Comparison of ENCODE assay signal across 8 cellular contexts in genomic region chr6:25279748-25280616, GRCh38. TPM values are rescaled to one million over a fixed set of nuclear protein-coding genes. Genes with fewer than 3 reads are reported as not detected.
DNase-seq lines count a peak whose midpoint lies in the region; ATAC-seq and TF ChIP-seq lines count a peak whose summit lies in the region.

No MANE protein-coding gene starts in this region.

- peak overlapping the region; percentile 67 for H3K9ac ChIP-seq in KMS-11

- H3K4me2 ChIP-seq in KMS-11 (peak overlapping the region; percentile 52), osteoblast (ENCODE audit: insufficient read depth, low read length) (peak overlapping the region; percentile 99)

- DNase-seq in DMS53 (lab: John Stamatoyannopoulos, UW) (peak; percentile 70), DMS53 treated with DMSO at 0.1 percent for 48 hours (lab: John Stamatoyannopoulos, UW; ENCODE audit: unreplicated experiment) (no peak), fibroblast of villous mesenchyme (ENCODE audit: low read depth) (no peak), osteoblast (ENCODE audit: insufficient read length, low spot score, missing footprints) (peak; percentile 68)
- DNase-seq in activated T-cell treated with anti-CD3 and anti-CD28 coated beads, Interleukin-2, amount 50 U/mL, for 1 hour: peak; percentile 25

- no peaks in the 10 kb centered on the region for H3K36me3 ChIP-seq in KMS-11 (ENCODE audit: insufficient read depth)
- no peaks in the 10 kb centered on the region for H3K36me3 ChIP-seq in osteoblast (ENCODE audit: insufficient read depth, low read length)

- H2AFZ ChIP-seq in KMS-11 (ENCODE audit: low read depth): peak overlapping the region; percentile 90
- H2AFZ ChIP-seq in osteoblast (ENCODE audit: low read length): peak overlapping the region; percentile 98

- no peaks in the 10 kb centered on the region for H4K20me1 ChIP-seq in KMS-11 (ENCODE audit: insufficient read depth)
- H4K20me1 ChIP-seq in osteoblast (ENCODE audit: insufficient read depth, low read length): no peaks in the 10 kb centered on the region

- ATAC-seq in GM18517 (IDR thresholded peaks at IDR 0.05; ENCODE audit: unreplicated experiment) (no peak), GM19035 (IDR thresholded peaks at IDR 0.05; ENCODE audit: unreplicated experiment) (no peak)

- H3K27me3 ChIP-seq in KMS-11 (ENCODE audit: insufficient read depth, low read depth) (no peaks in the 10 kb centered on the region), osteoblast (ENCODE audit: insufficient read depth, low read length) (no peaks in the 10 kb centered on the region)

- peaks cover 29% of the 10 kb centered on the region for H3K4me1 ChIP-seq in KMS-11 (ENCODE audit: low read depth, poor library complexity, severe bottlenecking)
- H3K4me1 ChIP-seq in osteoblast (ENCODE audit: insufficient read depth, low read length): peaks cover 24% of the 10 kb centered on the region

- peak overlapping the region; percentile 61; the same call in 1 of the 2 replicates for H3K27ac ChIP-seq in KMS-11
- H3K27ac ChIP-seq in osteoblast (ENCODE audit: low read depth, low read length): peak overlapping the region; percentile 27

- H3K9me3 ChIP-seq in osteoblast (ENCODE audit: low read depth, low read length): no peaks in the 10 kb centered on the region

- peaks cover 9% of the 10 kb centered on the region; the same call in 1 of the 2 replicates for H3K79me2 ChIP-seq in KMS-11 (ENCODE audit: insufficient read depth, low read depth)
- no peaks in the 10 kb centered on the region for H3K79me2 ChIP-seq in osteoblast (ENCODE audit: insufficient read depth, low read length)

- TF ChIP-seq CTCF in KMS-11 (conservative IDR thresholded peaks at IDR 0.05; ENCODE audit: low read depth, low read length) (no peak), fibroblast of villous mesenchyme (IDR thresholded peaks at IDR 0.05; ENCODE audit: insufficient read depth, low read depth, low read length) (no peak), osteoblast (IDR thresholded peaks at IDR 0.05; ENCODE audit: extremely low read depth, low read depth, low read length) (no peak)

- H3K4me3 ChIP-seq in KMS-11 (IDR thresholded peaks at IDR 0.05; ENCODE audit: insufficient read depth, low read depth, low read length) (no peak overlapping the region), fibroblast of villous mesenchyme (ENCODE audit: low read depth, low read length) (peak overlapping the region; percentile 76), osteoblast (ENCODE audit: insufficient read depth, low read length) (peak overlapping the region; percentile 93)

RNA-seq across cellular contexts. Expression of gene CARMIL1, which starts 0.8 kb away (rescaled TPM):
- total RNA-seq in fibroblast of villous mesenchyme (11.2 and 12.2 TPM in 2 replicates), osteoblast (24.5 and 25.7 TPM in 2 replicates)

Comparison
In these comparisons a context has a peak if more than half of its experiments do, and no peak if none do; other contexts are left out.
1. DNase-seq: peak in DMS53 (single experiment), activated T-cell treated with anti-CD3 and anti-CD28 coated beads, Interleukin-2, amount 50 U/mL, for 1 hour (single experiment) and osteoblast (single experiment); none in DMS53 treated with DMSO at 0.1 percent for 48 hours (single experiment) and fibroblast of villous mesenchyme (single experiment).